ENCODE assay signal across 8 cellular contexts in genomic region chr7:5525271-5526189, GRCh38. TPM values are rescaled to one million over a fixed set of nuclear protein-coding genes. Genes with fewer than 3 reads are reported as not detected.
DNase-seq lines count a peak whose midpoint lies in the region; ATAC-seq and TF ChIP-seq lines count a peak whose summit lies in the region.

No MANE protein-coding gene starts in this region.

- H3K4me3 ChIP-seq in adipocyte (ENCODE audit: low read length) (no peak overlapping the region), upper lobe of right lung (no peak overlapping the region)

- TF ChIP-seq CTCF in upper lobe of right lung (IDR thresholded peaks at IDR 0.05), result no peak

- ATAC-seq in upper lobe of right lung, result no peak
- ATAC-seq in GM18861 (IDR thresholded peaks at IDR 0.05; ENCODE audit: unreplicated experiment), result no peak

- H3K9me3 ChIP-seq in adipocyte (ENCODE audit: control insufficient read depth, low read length), result no peaks in the 10 kb centered on the region
- H3K9me3 ChIP-seq in upper lobe of right lung, result no peaks in the 10 kb centered on the region

- H3K36me3 ChIP-seq in adipocyte (ENCODE audit: control insufficient read depth, insufficient read depth, low read length, severe bottlenecking) (peaks cover 41% of the 10 kb centered on the region), upper lobe of right lung (peaks cover 41% of the 10 kb centered on the region)

- H3K9ac ChIP-seq in adipocyte (ENCODE audit: low read length), result peak overlapping the region; percentile 99

- peak; percentile 25 for DNase-seq in NCI-H1105 (lab: John Stamatoyannopoulos, UW)
- DNase-seq in NCI-H1105 treated with DMSO at 0.1 percent for 48 hours (lab: John Stamatoyannopoulos, UW), result no peak
- peak; percentile 77 for DNase-seq in NCI-H69 (lab: John Stamatoyannopoulos, UW)
- DNase-seq in adipocyte (ENCODE audit: low read depth), result peak; percentile 14
- DNase-seq in left kidney (ENCODE audit: low read depth, low spot score), result peak; percentile 66
- no peak for DNase-seq in upper lobe of right lung
- no peak for DNase-seq in NCI-H187 treated with DMSO at 0.1 percent for 48 hours (lab: John Stamatoyannopoulos, UW)

- intact Hi-C loops in upper lobe of right lung (cut with DNase I), result no loop called here

- H3K27me3 ChIP-seq in adipocyte (replicated peaks; ENCODE audit: control insufficient read depth, insufficient read depth, low read length) (no peaks in the 10 kb centered on the region), upper lobe of right lung (no peaks in the 10 kb centered on the region)

- H3K4me1 ChIP-seq in adipocyte (ENCODE audit: control insufficient read depth, insufficient read depth, low read length), result peaks cover 8% of the 10 kb centered on the region
- peaks cover 5% of the 10 kb centered on the region for H3K4me1 ChIP-seq in upper lobe of right lung

- H3K27ac ChIP-seq in upper lobe of right lung, result peak overlapping the region; percentile 100

RNA-seq across cellular contexts. Expression of gene ACTB, which starts 4.9 kb away (rescaled TPM):
- 3,962 TPM for total RNA-seq in upper lobe of right lung

RNA-seq across cellular contexts. Expression of gene FBXL18, which starts 11.9 kb away (rescaled TPM):
- total RNA-seq in upper lobe of right lung, result 8.1 TPM

Comparison
In these comparisons a context has a peak if more than half of its experiments do, and no peak if none do; other contexts are left out.
1. DNase-seq: peak in NCI-H1105 (single experiment), NCI-H69 (single experiment), adipocyte (single experiment) and left kidney (single experiment); none in NCI-H1105 treated with DMSO at 0.1 percent for 48 hours (single experiment), upper lobe of right lung (single experiment) and NCI-H187 treated with DMSO at 0.1 percent for 48 hours (single experiment).